10 cellular contexts compared by ENCODE assay signal in the genomic region with DNA sequence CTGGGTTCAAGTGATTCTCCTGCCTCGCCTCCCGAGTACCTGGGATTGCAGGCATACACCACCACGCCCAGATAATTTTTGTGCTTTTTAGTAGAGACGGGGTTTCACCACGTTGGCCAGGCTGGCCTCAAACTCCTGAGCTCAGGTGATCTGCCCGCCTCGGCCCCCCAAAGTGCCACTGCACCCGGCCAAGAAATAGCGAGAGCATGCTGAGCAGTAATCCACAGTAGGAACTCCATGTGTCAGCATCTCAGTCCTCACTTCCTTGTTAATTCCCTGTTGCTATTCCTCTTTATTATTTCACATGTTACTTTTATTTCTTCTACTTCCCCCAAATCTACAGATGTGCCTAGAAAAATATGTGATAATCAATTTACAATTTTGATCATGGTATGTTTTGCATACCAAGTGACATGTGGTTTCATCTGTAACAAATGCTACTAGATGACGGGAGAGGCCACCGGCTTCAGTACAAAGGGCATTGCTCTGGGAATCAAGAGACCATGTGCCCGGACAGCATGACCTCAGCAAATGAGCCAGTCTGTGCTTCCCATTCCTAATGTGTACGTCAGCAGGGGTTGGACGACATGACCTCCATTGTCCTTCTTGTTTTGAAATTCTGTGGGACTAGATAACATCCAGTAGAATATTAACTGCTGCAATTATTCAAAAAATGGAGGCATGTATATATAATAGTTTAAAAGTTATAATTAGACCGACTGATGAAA.
DNase-seq lines count a peak whose midpoint lies in the region; ATAC-seq and TF ChIP-seq lines count a peak whose summit lies in the region.
"Had no signal": no experiment of that assay in that cellular context is flagged by ENCODE, and none has a peak within 500 bp of the region (broad histone marks: within the 10 kb centered on the region; RNA-seq: fewer than 3 reads in every experiment).

No MANE protein-coding gene starts in this region.

- no peak overlapping the region for H3K4me3 Mint-ChIP-seq in CD4-positive, alpha-beta T cell
- peak overlapping the region; percentile 18 for H3K4me3 Mint-ChIP-seq in activated naive CD8-positive, alpha-beta T cell treated with anti-CD3 and anti-CD28 coated beads for 36 hours
- no peak overlapping the region for H3K4me3 Mint-ChIP-seq in osteocyte (ENCODE audit: unreplicated experiment)

- TF ChIP-seq CTCF in CD4-positive, alpha-beta T cell (IDR thresholded peaks at IDR 0.05) = no peak
- TF ChIP-seq CTCF in osteocyte (IDR thresholded peaks at IDR 0.05) = no peak

- no peaks in the 10 kb centered on the region for H3K27me3 ChIP-seq in CD4-positive, alpha-beta T cell (ENCODE audit: control insufficient read depth, insufficient read depth, low read length)

- H3K9me3 ChIP-seq in CD4-positive, alpha-beta T cell (ENCODE audit: control insufficient read depth, low read length) = no peaks in the 10 kb centered on the region

- intact Hi-C loops in CD4-positive, alpha-beta T cell (cut with DNase I, micrococcal nuclease) = no loop called here
- intact Hi-C loops in Right ventricle myocardium superior (cut with DNase I) = no loop called here

- H3K27me3 Mint-ChIP-seq in CD4-positive, alpha-beta T cell = no peaks in the 10 kb centered on the region
- H3K27me3 Mint-ChIP-seq in activated naive CD8-positive, alpha-beta T cell treated with anti-CD3 and anti-CD28 coated beads for 36 hours = no peaks in the 10 kb centered on the region
- H3K27me3 Mint-ChIP-seq in osteocyte (ENCODE audit: unreplicated experiment) = no peaks in the 10 kb centered on the region

- POLR2A ChIA-PET in CD4-positive, alpha-beta T cell (lab: Charles Lee) = no interaction called here

- H3K36me3 Mint-ChIP-seq in CD4-positive, alpha-beta T cell (ENCODE audit: low read depth) = peaks cover 68% of the 10 kb centered on the region
- H3K36me3 Mint-ChIP-seq in activated naive CD8-positive, alpha-beta T cell treated with anti-CD3 and anti-CD28 coated beads for 36 hours = peaks cover 64% of the 10 kb centered on the region
- peaks cover 31% of the 10 kb centered on the region for H3K36me3 Mint-ChIP-seq in osteocyte (ENCODE audit: unreplicated experiment)

- H3K4me1 Mint-ChIP-seq in CD4-positive, alpha-beta T cell (ENCODE audit: low read depth) = peaks cover 48% of the 10 kb centered on the region
- peaks cover 31% of the 10 kb centered on the region for H3K4me1 Mint-ChIP-seq in activated naive CD8-positive, alpha-beta T cell treated with anti-CD3 and anti-CD28 coated beads for 36 hours
- H3K4me1 Mint-ChIP-seq in osteocyte (ENCODE audit: unreplicated experiment) = peaks cover 38% of the 10 kb centered on the region

- no peak overlapping the region for H3K27ac ChIP-seq in CD4-positive, alpha-beta T cell (ENCODE audit: low read depth, low read length)

- no peak for ATAC-seq in CD4-positive, alpha-beta T cell (ENCODE audit: poor library complexity)
- ATAC-seq in Right ventricle myocardium superior (ENCODE audit: poor library complexity) (peak; percentile 69), GM21390 (IDR thresholded peaks at IDR 0.05; ENCODE audit: unreplicated experiment) (no peak), GM21529 (IDR thresholded peaks at IDR 0.05; ENCODE audit: unreplicated experiment) (no peak)

- CTCF ChIA-PET in CD4-positive, alpha-beta T cell (lab: Charles Lee) = no interaction called here

- no peak for DNase-seq in CD4-positive, alpha-beta T cell
- no peak for DNase-seq in activated naive CD8-positive, alpha-beta T cell treated with anti-CD3 and anti-CD28 coated beads for 36 hours
- no peak for DNase-seq in Right ventricle myocardium superior
- no peak for DNase-seq in osteocyte (ENCODE audit: extremely low spot score, unreplicated experiment)
- DNase-seq in epidermal melanocyte (ENCODE audit: insufficient read length, low spot score) = no peak
- no peak for DNase-seq in NCI-H1417 (lab: John Stamatoyannopoulos, UW)
- DNase-seq: cerebellar nuclear complex, NCI-H82 had no signal

- H3K27ac Mint-ChIP-seq in CD4-positive, alpha-beta T cell = peak overlapping the region; percentile 1
- peak overlapping the region; percentile 54 for H3K27ac Mint-ChIP-seq in activated naive CD8-positive, alpha-beta T cell treated with anti-CD3 and anti-CD28 coated beads for 36 hours
- H3K27ac Mint-ChIP-seq in osteocyte (ENCODE audit: unreplicated experiment) = peak overlapping the region; percentile 38

- H3K9me3 Mint-ChIP-seq in CD4-positive, alpha-beta T cell = no peaks in the 10 kb centered on the region
- H3K9me3 Mint-ChIP-seq in activated naive CD8-positive, alpha-beta T cell treated with anti-CD3 and anti-CD28 coated beads for 36 hours = peaks cover 8% of the 10 kb centered on the region
- no peaks in the 10 kb centered on the region for H3K9me3 Mint-ChIP-seq in osteocyte (ENCODE audit: unreplicated experiment)

Comparison
In these comparisons a context has a peak if more than half of its experiments do, and no peak if none do; other contexts are left out.
1. H3K27ac Mint-ChIP-seq: peak in every context shown above with its lines; median percentile 54 in activated naive CD8-positive, alpha-beta T cell treated with anti-CD3 and anti-CD28 coated beads for 36 hours; 38 in osteocyte; 1 in CD4-positive, alpha-beta T cell.